8 cellular contexts compared by ENCODE assay signal in genomic region chr4:25234390-25235367, GRCh38. TPM values are rescaled to one million over a fixed set of nuclear protein-coding genes. Genes with fewer than 3 reads are reported as not detected.
DNase-seq lines count a peak whose midpoint lies in the region; ATAC-seq and TF ChIP-seq lines count a peak whose summit lies in the region.

No MANE protein-coding gene starts in this region.

- H3K79me1 ChIP-seq in IMR-90 (ENCODE audit: low read depth in 1 of 2, low read length in 2 of 2) (peaks cover 15 to 27% of the 10 kb centered on the region in 2 experiments), neuronal stem cell (ENCODE audit: low read depth, low read length) (no peaks in the 10 kb centered on the region)

- H2BK12ac ChIP-seq in neuronal stem cell (ENCODE audit: low read length): no peak overlapping the region

- H3K14ac ChIP-seq in IMR-90 (replicated peaks; ENCODE audit: low read depth, low read length) (peak overlapping the region; percentile 75), neuronal stem cell (ENCODE audit: low read length) (peak overlapping the region; percentile 77)

- peaks cover 23% of the 10 kb centered on the region for H3K9me3 Mint-ChIP-seq in activated naive CD4-positive, alpha-beta T cell treated with anti-CD3 and anti-CD28 coated beads, Interleukin-2, amount 10 ng/mL, durations not matched to agents 7 days and 5 days

- H2BK20ac ChIP-seq in IMR-90 (ENCODE audit: low read depth, low read length): no peak overlapping the region

- H2BK120ac ChIP-seq in IMR-90 (ENCODE audit: low read depth, low read length) (no peak overlapping the region), neuronal stem cell (ENCODE audit: low read depth, low read length) (no peak overlapping the region)

- peaks cover 36% of the 10 kb centered on the region for H3K36me3 Mint-ChIP-seq in activated naive CD4-positive, alpha-beta T cell treated with anti-CD3 and anti-CD28 coated beads, Interleukin-2, amount 10 ng/mL, durations not matched to agents 7 days and 5 days

- peak overlapping the region; percentile 84 for H3K4me2 ChIP-seq in IMR-90 (ENCODE audit: low read depth, low read length)
- peak overlapping the region; percentile 84 for H3K4me2 ChIP-seq in neuronal stem cell (ENCODE audit: insufficient read depth, low read length, poor library complexity, severe bottlenecking)

- DNase-seq in G401 (ENCODE audit: low spot score): peak; percentile 58
- peak; percentile 81 for DNase-seq in IMR-90
- no peak for DNase-seq in RWPE2 (ENCODE audit: low spot score)
- DNase-seq in activated naive CD4-positive, alpha-beta T cell treated with anti-CD3 and anti-CD28 coated beads, Interleukin-2, amount 10 ng/mL, durations not matched to agents 7 days and 5 days: peak; percentile 41
- peak; percentile 29 for DNase-seq in neuronal stem cell (ENCODE audit: low spot score)
- no peak for DNase-seq in vagina (ENCODE audit: extremely low spot score in 2 of 2)

- H3K9me3 ChIP-seq in IMR-90 (ENCODE audit: control insufficient read depth, insufficient read depth, low read length): peaks cover 4% of the 10 kb centered on the region; the same call in 1 of the 2 replicates
- no peaks in the 10 kb centered on the region for H3K9me3 ChIP-seq in RWPE2 (ENCODE audit: severe bottlenecking)
- H3K9me3 ChIP-seq in gastroesophageal sphincter: peaks cover 0 to 16% (median 0%) of the 10 kb centered on the region in 3 donors
- peaks cover 5 to 12% of the 10 kb centered on the region in 2 donors for H3K9me3 ChIP-seq in neuronal stem cell (replicated peaks in 1 of 2; ENCODE audit: control insufficient read depth in 2 of 2, insufficient read depth in 1 of 2, low read depth in 1 of 2, low read length in 2 of 2)
- H3K9me3 ChIP-seq in vagina: no peaks in the 10 kb centered on the region

- H3K27ac ChIP-seq in IMR-90 (ENCODE audit: insufficient read depth, low read length): peak overlapping the region; percentile 75
- peak overlapping the region; percentile 90 for H3K27ac ChIP-seq in RWPE2 (ENCODE audit: poor library complexity, severe bottlenecking)
- peak overlapping the region; percentile 79 to 99 (median 96) for H3K27ac ChIP-seq in gastroesophageal sphincter
- H3K27ac ChIP-seq in neuronal stem cell (replicated peaks; ENCODE audit: low read length): no peak overlapping the region
- peak overlapping the region; percentile 99 for H3K27ac ChIP-seq in vagina

- in situ Hi-C loops in G401 (cut with HindIII; ENCODE audit: low sequenced_read_pairs): no loop called here
- in situ Hi-C loops in IMR-90 (cut with MboI; ENCODE audit: low sequenced_read_pairs): no loop called here

- H2AK9ac ChIP-seq in IMR-90 (replicated peaks; ENCODE audit: low read depth, low read length, poor library complexity): peak overlapping the region; percentile 82

- H3K27ac Mint-ChIP-seq in activated naive CD4-positive, alpha-beta T cell treated with anti-CD3 and anti-CD28 coated beads, Interleukin-2, amount 10 ng/mL, durations not matched to agents 7 days and 5 days: peak overlapping the region; percentile 94

- no peaks in the 10 kb centered on the region for H3K27me3 Mint-ChIP-seq in activated naive CD4-positive, alpha-beta T cell treated with anti-CD3 and anti-CD28 coated beads, Interleukin-2, amount 10 ng/mL, durations not matched to agents 7 days and 5 days

- BruUV-seq in IMR-90 (replicated peaks; lab: Mats Ljungman, UMichigan): TSS peak; percentile 48

- H2BK15ac ChIP-seq in IMR-90 (ENCODE audit: low read depth, low read length) (no peak overlapping the region), neuronal stem cell (ENCODE audit: low read length) (peak overlapping the region; percentile 21)

- H4K91ac ChIP-seq in IMR-90 (ENCODE audit: insufficient read depth, low read depth, low read length): no peak overlapping the region
- no peak overlapping the region for H4K91ac ChIP-seq in neuronal stem cell (ENCODE audit: low read depth, low read length, poor library complexity)

- H2AFZ ChIP-seq in IMR-90 (replicated peaks; ENCODE audit: low read length, poor library complexity) (peak overlapping the region; percentile 100), neuronal stem cell (ENCODE audit: low read length) (peak overlapping the region; percentile 98)

- H3K56ac ChIP-seq in IMR-90 (ENCODE audit: extremely low read depth, insufficient read depth, low read length): peak overlapping the region; percentile 83

- TF ChIP-seq RAD21 in IMR-90 (IDR thresholded peaks at IDR 0.05; ENCODE audit: low read length): peak; percentile 47

- H4K5ac ChIP-seq in IMR-90 (ENCODE audit: low read depth, low read length): peak overlapping the region; percentile 55; the same call in 1 of the 2 replicates

- H2AK5ac ChIP-seq in IMR-90 (ENCODE audit: low read depth, low read length) (no peak overlapping the region), neuronal stem cell (ENCODE audit: low read depth, low read length) (no peak overlapping the region)

- no peaks in the 10 kb centered on the region for H3K9me1 ChIP-seq in IMR-90 (ENCODE audit: insufficient read depth, low read length)

- 0 out of 2 replicates have a peak, but pooled peaks cover 2% of the 10 kb centered on the region for H3K4me1 ChIP-seq in IMR-90 (ENCODE audit: control insufficient read depth, insufficient read depth, low read length)
- peaks cover 9% of the 10 kb centered on the region for H3K4me1 ChIP-seq in RWPE2 (ENCODE audit: insufficient read depth, poor library complexity, severe bottlenecking)
- peaks cover 0 to 12% (median 8%) of the 10 kb centered on the region in 3 donors for H3K4me1 ChIP-seq in gastroesophageal sphincter
- H3K4me1 ChIP-seq in neuronal stem cell (ENCODE audit: control insufficient read depth in 2 of 2, insufficient read depth in 1 of 2, low read depth in 1 of 2, low read length in 2 of 2): no peaks in the 10 kb centered on the region
- peaks cover 14% of the 10 kb centered on the region for H3K4me1 ChIP-seq in vagina

- H3K23ac ChIP-seq in IMR-90 (ENCODE audit: low read depth, low read length) (peak overlapping the region; percentile 92), neuronal stem cell (ENCODE audit: low read depth, low read length, poor library complexity) (peak overlapping the region; percentile 99)

- H3K4me3 Mint-ChIP-seq in activated naive CD4-positive, alpha-beta T cell treated with anti-CD3 and anti-CD28 coated beads, Interleukin-2, amount 10 ng/mL, durations not matched to agents 7 days and 5 days: peak overlapping the region; percentile 85

- H3K27me3 ChIP-seq in IMR-90 (ENCODE audit: control insufficient read depth, insufficient read depth, low read length) (no peaks in the 10 kb centered on the region; the same call in 1 of the 2 replicates), RWPE2 (ENCODE audit: insufficient read depth, poor library complexity, severe bottlenecking) (no peaks in the 10 kb centered on the region), gastroesophageal sphincter (no peaks in the 10 kb centered on the region), neuronal stem cell (ENCODE audit: control insufficient read depth in 3 of 3, insufficient read depth in 3 of 3, low read depth in 1 of 3, low read length in 3 of 3) (no peaks in the 10 kb centered on the region), vagina (no peaks in the 10 kb centered on the region)

- H2BK5ac ChIP-seq in IMR-90 (ENCODE audit: low read depth, low read length, poor library complexity, severe bottlenecking) (peak overlapping the region; percentile 71), neuronal stem cell (ENCODE audit: low read length) (no peak overlapping the region)

- H3K4me3 ChIP-seq in IMR-90 (ENCODE audit: insufficient read depth, low read depth, low read length) (peak overlapping the region; percentile 91), RWPE2 (ENCODE audit: severe bottlenecking) (peak overlapping the region; percentile 69), gastroesophageal sphincter (peak overlapping the region; percentile 74 to 100), neuronal stem cell (ENCODE audit: low read length in 2 of 2) (peak overlapping the region; percentile 79 to 99), vagina (peak overlapping the region; percentile 73 to 97)

- dilution Hi-C loops in IMR-90 (cut with HindIII; ENCODE audit: low sequenced_read_pairs, unreplicated experiment): no loop called here

- H3K4me1 Mint-ChIP-seq in activated naive CD4-positive, alpha-beta T cell treated with anti-CD3 and anti-CD28 coated beads, Interleukin-2, amount 10 ng/mL, durations not matched to agents 7 days and 5 days: peaks cover 43% of the 10 kb centered on the region

- POLR2A ChIA-PET in IMR-90 (lab: Charles Lee; ENCODE audit: unreplicated experiment): no interaction called here

- peak; percentile 70 for ATAC-seq in GM21723 (IDR thresholded peaks at IDR 0.05; ENCODE audit: unreplicated experiment)
- ATAC-seq in IMR-90 (ENCODE audit: low read depth): peak; percentile 79
- ATAC-seq in RWPE2 (ENCODE audit: low read depth): peak; percentile 77
- ATAC-seq in gastroesophageal sphincter: peak; percentile 63

- WGBS in IMR-90 (ENCODE audit: extremely low coverage in 2 of 2, insufficient read length in 1 of 2), 2 experiments: 0% methylated on average over 34 of the region's 49 CpGs; no CpG with 5 or more reads in 1 of the 2 experiments
- whole genome bisulfite sequencing in gastroesophageal sphincter (ENCODE audit: low coverage in 1 of 2), 2 donors: 10 to 20% methylated on average over 8 to 13 of the region's 49 CpGs
- WGBS in neuronal stem cell (ENCODE audit: extremely low coverage in 2 of 2, insufficient read length in 2 of 2, insufficient replicate concordance in 1 of 2), 2 donors: no CpG with 5 or more reads among the region's 49 CpGs

- CTCF ChIA-PET in IMR-90 (lab: Yijun Ruan, JAX): interaction anchor here (0.5 to 1.2 kb wide), 5 partner anchors 13 to 657 kb away, joined by 3 to 4 read pairs (median 3); partner anchors contain the start of gene ZCCHC4
- CTCF ChIA-PET in activated naive CD4-positive, alpha-beta T cell treated with anti-CD3 and anti-CD28 coated beads, Interleukin-2, amount 10 ng/mL, durations not matched to agents 7 days and 5 days (lab: Charles Lee): interaction anchor here (3.3 to 3.6 kb wide), 2 partner anchors 74 to 78 kb away, joined by 13 read pairs; partner anchors contain the start of genes SEPSECS and ZCCHC4

- H3K18ac ChIP-seq in IMR-90 (ENCODE audit: low read depth, low read length) (peak overlapping the region; percentile 19; the same call in 1 of the 2 replicates), neuronal stem cell (ENCODE audit: low read length) (peak overlapping the region; percentile 95)

- peak overlapping the region in 1 of 2 experiments; percentile 73 for H4K8ac ChIP-seq in IMR-90 (ENCODE audit: low read depth in 2 of 2, low read length in 2 of 2)
- no peak overlapping the region for H4K8ac ChIP-seq in neuronal stem cell (ENCODE audit: low read depth, low read length)

- H3K9ac ChIP-seq in IMR-90 (ENCODE audit: low read depth, low read length): peak overlapping the region; percentile 75
- H3K9ac ChIP-seq in neuronal stem cell (ENCODE audit: low read depth, low read length, poor library complexity): peak overlapping the region; percentile 91

- intact Hi-C loops in IMR-90 (cut with micrococcal nuclease): loop anchor here (2.0 to 10.0 kb wide), 3 partner anchors 62 to 130 kb away; partner anchors contain the start of gene ZCCHC4
- intact Hi-C loops in vagina (cut with DNase I): loop anchor here (5.0 kb wide), 1 partner anchor 72 kb away; the partner anchor contains the start of gene SEPSECS

- H3K36me3 ChIP-seq in IMR-90 (ENCODE audit: control insufficient read depth, insufficient read depth, low read length): no peaks in the 10 kb centered on the region
- no peaks in the 10 kb centered on the region for H3K36me3 ChIP-seq in RWPE2 (ENCODE audit: low read depth)
- no peaks in the 10 kb centered on the region for H3K36me3 ChIP-seq in gastroesophageal sphincter
- no peaks in the 10 kb centered on the region for H3K36me3 ChIP-seq in neuronal stem cell (replicated peaks in 1 of 2; ENCODE audit: control insufficient read depth in 2 of 2, insufficient read depth in 2 of 2, low read length in 2 of 2)
- no peaks in the 10 kb centered on the region for H3K36me3 ChIP-seq in vagina

- H4K20me1 ChIP-seq in IMR-90 (ENCODE audit: insufficient read depth, low read length): no peaks in the 10 kb centered on the region; the same call in 1 of the 2 replicates

- no peak for TF ChIP-seq EP300 in gastroesophageal sphincter (IDR thresholded peaks at IDR 0.05)

- TF ChIP-seq CTCF in IMR-90 (conservative IDR thresholded peaks at IDR 0.05; ENCODE audit: low read depth, low read length) (peak; percentile 60), RWPE2 (IDR thresholded peaks at IDR 0.05; ENCODE audit: poor library complexity, severe bottlenecking) (peak; percentile 58), gastroesophageal sphincter (IDR thresholded peaks at IDR 0.05) (peak; percentile 33 to 67 (median 58)), vagina (IDR thresholded peaks at IDR 0.05) (peak in 2 of 3 experiments; percentile 2 to 47)

- TF ChIP-seq POLR2A in IMR-90 (IDR thresholded peaks at IDR 0.05; ENCODE audit: low read depth, low read length): no peak
- no peak for TF ChIP-seq POLR2A in gastroesophageal sphincter (IDR thresholded peaks at IDR 0.05)
- no peak for TF ChIP-seq POLR2A in vagina (IDR thresholded peaks at IDR 0.05)

- H3K4ac ChIP-seq in IMR-90 (ENCODE audit: low read depth, low read length) (peak overlapping the region; percentile 60), neuronal stem cell (ENCODE audit: low read length) (no peak overlapping the region)

RNA-seq across cellular contexts. Expression of gene PI4K2B, which starts 0.8 kb away (rescaled TPM):
- total RNA-seq in G401 (2014; rRNA removed; shearing (Covaris generic)): 44.1 and 57.7 TPM in 2 replicates
- total RNA-seq in IMR-90 (2012; rRNA removed): 6.5 and 25.3 TPM in 2 replicates
- 6.5 and 7.6 TPM in 2 replicates for polyA plus RNA-seq in IMR-90 (2012; rRNA removed)
- 1.5 and 1.9 TPM in 2 replicates for polyA plus RNA-seq in IMR-90 (2012; cell fraction: cytosol; rRNA removed)
- 1.1 and 2.6 TPM in 2 replicates for polyA plus RNA-seq in IMR-90 (2012; cell fraction: nucleus; rRNA removed; ENCODE audit: low replicate concordance)
- 10 to 100 TPM; 10.6 to 18.2 (median 13.1) TPM for total RNA-seq in gastroesophageal sphincter
- 4.8 TPM for polyA plus RNA-seq in neuronal stem cell (2013, experiment 1 of 2)
- 4.8 TPM for polyA plus RNA-seq in neuronal stem cell (2013, experiment 2 of 2)
- 13.0 TPM for total RNA-seq in vagina

Comparison
In these comparisons a context has a peak if more than half of its experiments do, and no peak if none do; other contexts are left out.
1. DNase-seq: peak in G401 (single experiment), IMR-90 (single experiment), activated naive CD4-positive, alpha-beta T cell treated with anti-CD3 and anti-CD28 coated beads, Interleukin-2, amount 10 ng/mL, durations not matched to agents 7 days and 5 days (single experiment) and neuronal stem cell (single experiment); none in RWPE2 (single experiment) and vagina (0 of 2).
2. Peak in every context shown above with its lines, with median percentiles within 50 percentile points of each other: ATAC-seq, H3K4me3 ChIP-seq and CTCF ChIP-seq.